In the genomic region with DNA sequence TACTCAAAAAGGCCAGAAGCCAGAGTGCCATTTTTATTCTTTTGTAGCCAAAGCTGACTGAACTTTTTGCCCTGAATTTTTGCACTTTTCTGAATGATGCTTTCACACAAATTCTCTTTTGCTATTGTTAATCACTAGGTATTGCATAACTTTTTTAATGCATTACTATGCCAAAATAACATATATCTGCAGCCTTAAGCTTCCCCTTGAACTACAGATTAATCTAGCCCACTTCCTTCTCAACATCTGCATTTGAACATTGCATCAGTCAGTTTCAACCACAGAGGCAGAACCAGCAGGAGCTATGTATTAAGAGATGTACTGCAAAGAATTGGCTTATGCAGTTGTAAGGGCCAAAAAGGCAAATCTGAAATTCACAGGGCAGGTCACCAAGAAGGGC, we compare ENCODE assay signal across 13 cellular contexts.
DNase-seq lines count a peak whose midpoint lies in the region; ATAC-seq, FAIRE-seq and TF ChIP-seq lines count a peak whose summit lies in the region.
"Had no signal": no experiment of that assay in that cellular context is flagged by ENCODE, and none has a peak within 500 bp of the region (broad histone marks: within the 10 kb centered on the region; RNA-seq: fewer than 3 reads in every experiment).

No MANE protein-coding gene starts in this region.

- no peaks in the 10 kb centered on the region for H3K27me3 Mint-ChIP-seq in CD4-positive, alpha-beta T cell
- H3K27me3 Mint-ChIP-seq: progenitor cell of endocrine pancreas had no signal

- no peak overlapping the region for H3K4me3 Mint-ChIP-seq in CD4-positive, alpha-beta T cell

- TF ChIP-seq POLR2A in GM12892 (IDR thresholded peaks at IDR 0.05; ENCODE audit: low read depth, low read length), result no peak

- H3K27me3 ChIP-seq in BLaER1, result no peaks in the 10 kb centered on the region
- H3K27me3 ChIP-seq in OCI-LY3 (ENCODE audit: low read depth, low read length), result peaks cover 33% of the 10 kb centered on the region
- H3K27me3 ChIP-seq in CD4-positive, alpha-beta T cell (ENCODE audit: control insufficient read depth, insufficient read depth, low read length), result no peaks in the 10 kb centered on the region

- H4K20me1 ChIP-seq in BLaER1 (no peaks in the 10 kb centered on the region), OCI-LY3 (ENCODE audit: insufficient read depth, low read length) (no peaks in the 10 kb centered on the region)

- CTCF ChIA-PET in CD4-positive, alpha-beta T cell (lab: Charles Lee), result no interaction called here

- POLR2A ChIA-PET in CD4-positive, alpha-beta T cell (lab: Charles Lee), result no interaction called here

- no peaks in the 10 kb centered on the region for H3K9me3 Mint-ChIP-seq in CD4-positive, alpha-beta T cell

- H3K4me1 Mint-ChIP-seq in CD4-positive, alpha-beta T cell (ENCODE audit: low read depth), result no peaks in the 10 kb centered on the region

- H2AFZ ChIP-seq in OCI-LY3 (ENCODE audit: low read depth, low read length), result no peak overlapping the region

- H3K4me3 ChIP-seq in BLaER1 (no peak overlapping the region), OCI-LY3 (ENCODE audit: low read length) (no peak overlapping the region)
- H3K4me3 ChIP-seq: coronary artery, lower lobe of right lung, thoracic aorta had no signal

- ATAC-seq in GM21360 (IDR thresholded peaks at IDR 0.05; ENCODE audit: unreplicated experiment), result peak; percentile 54
- peak; percentile 62 for ATAC-seq in HG03175 (IDR thresholded peaks at IDR 0.05; ENCODE audit: unreplicated experiment)
- ATAC-seq in CD4-positive, alpha-beta T cell (ENCODE audit: poor library complexity), result no peak
- ATAC-seq: lower lobe of right lung had no signal

- no peak for DNase-seq in Ammon's horn (ENCODE audit: low spot score)
- no peak for DNase-seq in CD4-positive, alpha-beta T cell
- DNase-seq in GM12892 (ENCODE audit: insufficient read length), result no peak
- DNase-seq in amygdala (lab: John Stamatoyannopoulos, UW), result no peak
- DNase-seq: activated gamma-delta T cell, lower lobe of right lung had no signal

- H3K27ac Mint-ChIP-seq in CD4-positive, alpha-beta T cell, result no peak overlapping the region

- no peak for FAIRE-seq in GM12892 (lab: Jason Lieb, UNC)

- H3K4me1 ChIP-seq in BLaER1, result peaks cover 26% of the 10 kb centered on the region
- peaks cover 24% of the 10 kb centered on the region for H3K4me1 ChIP-seq in OCI-LY3 (ENCODE audit: low read length)
- H3K4me1 ChIP-seq: lower lobe of right lung had no signal

- no peak overlapping the region for H3K9ac ChIP-seq in BLaER1
- no peak overlapping the region for H3K9ac ChIP-seq in OCI-LY3 (ENCODE audit: low read length)

- H3K36me3 Mint-ChIP-seq in CD4-positive, alpha-beta T cell (ENCODE audit: low read depth), result no peaks in the 10 kb centered on the region

- no peaks in the 10 kb centered on the region for H3K36me3 ChIP-seq in BLaER1
- no peaks in the 10 kb centered on the region for H3K36me3 ChIP-seq in OCI-LY3 (replicated peaks; ENCODE audit: low read depth, low read length)
- H3K36me3 ChIP-seq: lower lobe of right lung, thoracic aorta had no signal

- intact Hi-C loops in CD4-positive, alpha-beta T cell (cut with DNase I, micrococcal nuclease), result no loop called here

- H3K4me2 ChIP-seq in BLaER1 (peak overlapping the region; percentile 47), OCI-LY3 (ENCODE audit: low read length) (peak overlapping the region; percentile 29)

- TF ChIP-seq CTCF in OCI-LY3 (IDR thresholded peaks at IDR 0.05; ENCODE audit: low read depth, low read length), result no peak
- TF ChIP-seq CTCF in CD4-positive, alpha-beta T cell (IDR thresholded peaks at IDR 0.05), result no peak

- H3K27ac ChIP-seq in BLaER1 (peak overlapping the region; percentile 62), OCI-LY3 (ENCODE audit: low read length) (no peak overlapping the region)
- no peak overlapping the region for H3K27ac ChIP-seq in CD4-positive, alpha-beta T cell (ENCODE audit: low read depth, low read length)
- H3K27ac ChIP-seq: coronary artery, lower lobe of right lung, thoracic aorta had no signal

- no peaks in the 10 kb centered on the region for H3K79me2 ChIP-seq in OCI-LY3 (ENCODE audit: low read length)

- peaks cover 12% of the 10 kb centered on the region for H3K9me3 ChIP-seq in BLaER1
- H3K9me3 ChIP-seq in OCI-LY3 (ENCODE audit: insufficient read depth, low read length), result no peaks in the 10 kb centered on the region
- no peaks in the 10 kb centered on the region for H3K9me3 ChIP-seq in CD4-positive, alpha-beta T cell (ENCODE audit: control insufficient read depth, low read length)
- H3K9me3 ChIP-seq: lower lobe of right lung, thoracic aorta had no signal
